In the genomic region with DNA sequence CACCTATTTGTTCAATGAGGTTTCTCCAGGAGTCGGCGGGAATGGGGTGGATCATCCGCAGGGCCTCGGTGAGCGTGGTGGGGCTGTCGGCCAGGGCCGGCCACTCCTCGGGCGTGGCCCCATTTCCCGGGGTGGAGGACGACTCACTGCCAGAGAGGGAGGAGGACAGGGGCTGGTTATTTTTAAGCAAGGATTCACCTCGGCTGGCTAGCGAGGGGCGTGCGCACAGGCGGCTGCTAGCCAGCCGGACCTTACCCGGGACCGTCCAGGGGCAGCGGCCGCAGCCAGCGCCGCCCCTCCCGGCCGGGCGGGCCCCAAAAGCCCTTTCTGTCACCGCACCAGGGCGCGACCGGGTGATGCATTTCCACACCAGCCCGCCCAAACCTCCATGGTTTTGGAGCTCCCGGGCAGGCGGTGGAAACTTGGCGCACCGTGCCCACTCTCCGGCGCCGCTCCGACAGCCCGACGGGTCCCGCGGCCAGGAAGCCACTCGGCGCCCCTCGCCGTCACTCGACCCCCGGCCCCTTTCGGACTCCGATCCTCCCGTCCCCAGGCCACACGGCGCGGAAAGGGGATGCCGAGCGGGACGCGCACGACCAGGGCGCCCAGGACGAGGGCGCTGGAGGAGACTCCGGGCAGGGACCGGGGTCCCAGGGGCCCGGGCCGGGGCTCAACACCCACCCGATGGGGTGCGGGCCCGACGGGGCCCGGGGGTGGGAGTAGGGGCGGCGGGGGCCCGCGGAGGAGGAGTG, we compare ENCODE assay signal across 8 cellular contexts. TPM values are rescaled to one million over a fixed set of nuclear protein-coding genes. Genes with fewer than 3 reads are reported as not detected.
DNase-seq lines count a peak whose midpoint lies in the region; ATAC-seq, FAIRE-seq and TF ChIP-seq lines count a peak whose summit lies in the region.
"Had no signal": no experiment of that assay in that cellular context is flagged by ENCODE, and none has a peak within 500 bp of the region (broad histone marks: within the 10 kb centered on the region; RNA-seq: fewer than 3 reads in every experiment).

No MANE protein-coding gene starts in this region.

- no CpG with 5 or more reads among the region's 76 CpGs for WGBS in H9 (ENCODE audit: extremely low coverage, insufficient read length, low lambda C conversion rate)
- no CpG with 5 or more reads among the region's 76 CpGs for WGBS in iPS DF 6.9 (ENCODE audit: insufficient coverage, insufficient read length)
- 2 to 8% (median 3%) methylated on average over 25 to 76 of the region's 76 CpGs for WGBS in spleen, 5 donors

- H2AK5ac ChIP-seq in H9 (ENCODE audit: insufficient read length, low read length): no peak overlapping the region

- H3K27me3 ChIP-seq in H9 (ENCODE audit: insufficient read depth, low read length) (peaks cover 35% of the 10 kb centered on the region), iPS DF 6.9 (ENCODE audit: control insufficient read depth, insufficient read depth, low read length) (peaks cover 35% of the 10 kb centered on the region), spleen (replicated peaks in 1 of 7) (peaks cover 0 to 87% (median 39%) of the 10 kb centered on the region in 7 donors)

- H3K27me3 Mint-ChIP-seq in H9 (ENCODE audit: low read depth): peaks cover 91% of the 10 kb centered on the region
- peaks cover 59% of the 10 kb centered on the region for H3K27me3 Mint-ChIP-seq in activated T-cell treated with anti-CD3 and anti-CD28 coated beads, Interleukin-2, amount 50 U/mL, for 72 hours (ENCODE audit: low read depth)

- H3K36me3 ChIP-seq in iPS DF 6.9 (ENCODE audit: control insufficient read depth, insufficient read depth, low read length) (no peaks in the 10 kb centered on the region), spleen (no peaks in the 10 kb centered on the region), kidney (ENCODE audit: control insufficient read depth in 1 of 2, insufficient read depth in 2 of 2, low read length in 2 of 2) (no peaks in the 10 kb centered on the region)

- no peak overlapping the region for H4K8ac ChIP-seq in H9 (replicated peaks; ENCODE audit: insufficient read length, low read depth, low read length)

- intact Hi-C loops in spleen (cut with DNase I; ENCODE audit: low total_unique reads) (no loop called here), kidney (cut with DNase I) (no loop called here)

- H3K9me3 ChIP-seq in H9 (ENCODE audit: control insufficient read depth, low read depth, low read length) (no peaks in the 10 kb centered on the region), iPS DF 6.9 (ENCODE audit: control insufficient read depth, insufficient read depth, low read length) (no peaks in the 10 kb centered on the region), spleen (peaks cover 0 to 6% (median 3%) of the 10 kb centered on the region in 8 donors), kidney (ENCODE audit: control insufficient read depth in 1 of 2, low read length in 2 of 2) (peaks cover 2 to 4% of the 10 kb centered on the region in 2 donors)

- H3K27ac ChIP-seq in H9 (ENCODE audit: insufficient read length, low read depth, low read length) (no peak overlapping the region), iPS DF 6.9 (ENCODE audit: low read length) (no peak overlapping the region), spleen (no peak overlapping the region), kidney (ENCODE audit: low read depth in 2 of 2, low read length in 2 of 2) (no peak overlapping the region)
- H3K27ac ChIP-seq: epithelial cell of prostate had no signal

- peak overlapping the region; percentile 56 to 80 for H3K4me3 Mint-ChIP-seq in H9
- H3K4me3 Mint-ChIP-seq in activated T-cell treated with anti-CD3 and anti-CD28 coated beads, Interleukin-2, amount 50 U/mL, for 72 hours: peak overlapping the region; percentile 72 to 76

- no peak overlapping the region for H2BK120ac ChIP-seq in H9 (ENCODE audit: low read depth, low read length, poor library complexity, severe bottlenecking)

- no peak overlapping the region for H3T11ph ChIP-seq in H9 (ENCODE audit: low read length)

- H3K23me2 ChIP-seq in H9 (ENCODE audit: insufficient read length, low read depth, low read length, poor library complexity, severe bottlenecking): peaks cover 12% of the 10 kb centered on the region

- H4K5ac ChIP-seq in H9 (ENCODE audit: insufficient read length, low read depth, low read length): no peak overlapping the region

- FAIRE-seq in kidney (lab: Jason Lieb, UNC): no peak

- no peak for TF ChIP-seq CTCF in H9 (conservative IDR thresholded peaks at IDR 0.05)
- no peak for TF ChIP-seq CTCF in spleen (IDR thresholded peaks at IDR 0.05 in 8 of 11, conservative IDR thresholded peaks at IDR 0.05 in 3 of 11)
- TF ChIP-seq CTCF in kidney (IDR thresholded peaks at IDR 0.05; ENCODE audit: borderline replicate concordance, extremely low read depth, insufficient read depth): no peak

- no peak overlapping the region for H3K27ac Mint-ChIP-seq in H9
- H3K27ac Mint-ChIP-seq in activated T-cell treated with anti-CD3 and anti-CD28 coated beads, Interleukin-2, amount 50 U/mL, for 72 hours: no peak overlapping the region

- peaks cover 25 to 30% of the 10 kb centered on the region in 2 experiments for H3K4me1 Mint-ChIP-seq in H9
- H3K4me1 Mint-ChIP-seq in activated T-cell treated with anti-CD3 and anti-CD28 coated beads, Interleukin-2, amount 50 U/mL, for 72 hours (ENCODE audit: low read depth): peaks cover 19% of the 10 kb centered on the region

- no peak overlapping the region for H3K18ac ChIP-seq in H9 (ENCODE audit: insufficient read length, low read depth, low read length)

- H3K9ac ChIP-seq in H9 (ENCODE audit: extremely low read depth, insufficient read length, low read length): no peak overlapping the region
- no peak overlapping the region for H3K9ac ChIP-seq in kidney (ENCODE audit: low read length in 2 of 2)

- H3K4ac ChIP-seq in H9 (ENCODE audit: low read depth, low read length): no peak overlapping the region

- peak overlapping the region; percentile 38 for H3K4me3 ChIP-seq in iPS DF 6.9 (ENCODE audit: low read length)
- H3K4me3 ChIP-seq in spleen: peak overlapping the region; percentile 12 to 68 (median 38)
- no peak overlapping the region for H3K4me3 ChIP-seq in kidney (ENCODE audit: low read length in 2 of 2)

- H3K14ac ChIP-seq in H9 (ENCODE audit: insufficient read depth, low read length): no peak overlapping the region

- ATAC-seq in activated T-cell treated with anti-CD3 and anti-CD28 coated beads, Interleukin-2, amount 50 U/mL, for 72 hours (replicated peaks in 1 of 2): peak; percentile 41 to 57

- H2AFZ ChIP-seq in H9 (ENCODE audit: low read length): no peak overlapping the region

- H3K23ac ChIP-seq in H9 (ENCODE audit: insufficient read length, low read depth, low read length): no peak overlapping the region

- no peak overlapping the region for H2BK20ac ChIP-seq in H9 (ENCODE audit: low read depth, low read length, poor library complexity, severe bottlenecking)

- no peaks in the 10 kb centered on the region for H3K79me2 ChIP-seq in H9 (ENCODE audit: insufficient read depth, low read length)

- no peak overlapping the region for H3K56ac ChIP-seq in H9 (ENCODE audit: insufficient read length, low read depth, low read length)

- H4K20me1 ChIP-seq in H9 (ENCODE audit: control insufficient read depth, insufficient read depth, insufficient read length): no peaks in the 10 kb centered on the region

- no peak for TF ChIP-seq POLR2A in spleen (IDR thresholded peaks at IDR 0.05)

- no peak overlapping the region for H2BK15ac ChIP-seq in H9 (ENCODE audit: low read depth, low read length)

- H3K4me2 ChIP-seq in H9 (ENCODE audit: insufficient read depth, insufficient read length, low read length): peak overlapping the region; percentile 15

- DNase-seq in H9 (no peak), iPS DF 6.9 (ENCODE audit: low read depth, low spot score) (no peak), spleen (no peak), SKM-1 (lab: John Stamatoyannopoulos, UW; ENCODE audit: unreplicated experiment) (no peak), kidney (no peak)
- peak; percentile 34 to 40 for DNase-seq in activated T-cell treated with anti-CD3 and anti-CD28 coated beads, Interleukin-2, amount 50 U/mL, for 72 hours
- DNase-seq in effector CD8-positive, alpha-beta T cell (lab: John Stamatoyannopoulos, UW): no peak

- H3K79me1 ChIP-seq in H9 (ENCODE audit: insufficient read depth, low read depth, low read length, poor library complexity, severe bottlenecking): no peaks in the 10 kb centered on the region

- no peak overlapping the region for H2BK12ac ChIP-seq in H9 (ENCODE audit: insufficient read length, low read depth, low read length)

- peaks cover 0 to 5% of the 10 kb centered on the region in 2 experiments; a peak in 1 of 5 replicates for H3K9me3 Mint-ChIP-seq in H9
- H3K9me3 Mint-ChIP-seq in activated T-cell treated with anti-CD3 and anti-CD28 coated beads, Interleukin-2, amount 50 U/mL, for 72 hours: peaks cover 2 to 3% of the 10 kb centered on the region in 2 donors

- no peak overlapping the region for H2BK5ac ChIP-seq in H9 (ENCODE audit: insufficient read length, low read length)

- H3K36me3 Mint-ChIP-seq in H9 (ENCODE audit: insufficient read depth in 1 of 3, low read depth in 3 of 3): no peaks in the 10 kb centered on the region
- H3K36me3 Mint-ChIP-seq in activated T-cell treated with anti-CD3 and anti-CD28 coated beads, Interleukin-2, amount 50 U/mL, for 72 hours (ENCODE audit: insufficient read depth in 2 of 2): peaks cover 0 to 5% of the 10 kb centered on the region in 2 donors

- no peak overlapping the region for H4K91ac ChIP-seq in H9 (ENCODE audit: insufficient read length, low read depth, low read length)

- H3K4me1 ChIP-seq in H9 (ENCODE audit: insufficient read depth, low read length) (no peaks in the 10 kb centered on the region), iPS DF 6.9 (ENCODE audit: control insufficient read depth, insufficient read depth, low read length) (no peaks in the 10 kb centered on the region; the same call in 1 of the 2 replicates), spleen (peaks cover 11 to 32% (median 22%) of the 10 kb centered on the region in 6 donors), kidney (ENCODE audit: control insufficient read depth in 1 of 2, insufficient read depth in 1 of 2, low read depth in 1 of 2, low read length in 2 of 2) (peaks cover 0 to 2% of the 10 kb centered on the region in 2 donors)

RNA-seq across cellular contexts. Expression of a gene that starts 57.2 kb away (rescaled TPM):
- total RNA-seq in H9 (2021): 0.61 and 1.1 TPM in 2 replicates
- total RNA-seq in activated T-cell treated with anti-CD3 and anti-CD28 coated beads, Interleukin-2, amount 50 U/mL, for 72 hours: 1 to 10 TPM; 4.0 to 4.1 TPM
- total RNA-seq in spleen: 1 to 10 TPM in 5 of 7 donors, under 1 TPM in 2; 0.68 to 2.9 (median 1.2) TPM
- 1 to 10 TPM in 2 of 3 donors, under 1 TPM in 1; 0.94 to 5.1 (median 1.7) TPM for polyA plus RNA-seq in spleen
- 2.7 TPM for total RNA-seq in kidney
- polyA plus RNA-seq in kidney (ENCODE audit: insufficient read depth, low read depth, low replicate concordance): 3.3 TPM

Comparison
In these comparisons a context has a peak if more than half of its experiments do, and no peak if none do; other contexts are left out.
1. DNase-seq: peak in activated T-cell treated with anti-CD3 and anti-CD28 coated beads, Interleukin-2, amount 50 U/mL, for 72 hours (2 of 2); none in H9 (single experiment), iPS DF 6.9 (single experiment), spleen (single experiment), SKM-1 (single experiment), effector CD8-positive, alpha-beta T cell (single experiment) and kidney (single experiment).
2. H3K4me3 ChIP-seq: peak in iPS DF 6.9 (single experiment) and spleen (8 of 8); none in kidney (0 of 2).